Comparison of ENCODE assay signal across 8 cellular contexts in genomic region chr17:45144199-45145034, GRCh38. TPM values are rescaled to one million over a fixed set of nuclear protein-coding genes. Genes with fewer than 3 reads are reported as not detected.
DNase-seq lines count a peak whose midpoint lies in the region; ATAC-seq, FAIRE-seq and TF ChIP-seq lines count a peak whose summit lies in the region.

No MANE protein-coding gene starts in this region.

- peak overlapping the region; percentile 81 for H4K8ac ChIP-seq in H1 (ENCODE audit: extremely low read depth, insufficient read depth, low read length)

- peak overlapping the region; percentile 81 for H3K4me2 ChIP-seq in H1 (ENCODE audit: insufficient read depth in 1 of 2, low read depth in 2 of 2, low read length in 2 of 2)

- H3K23me2 ChIP-seq in H1 (ENCODE audit: low read depth, low read length), result peaks cover 16% of the 10 kb centered on the region; the same call in 1 of the 2 replicates

- H2BK5ac ChIP-seq in H1 (ENCODE audit: low read depth, low read length), result peak overlapping the region; percentile 47; the same call in 1 of the 2 replicates

- TF ChIP-seq RAD21 in H1 (IDR thresholded peaks at IDR 0.05 in 1 of 2, conservative IDR thresholded peaks at IDR 0.05 in 1 of 2; ENCODE audit: low read depth in 2 of 2, low read length in 2 of 2), result no peak

- no peak overlapping the region; a peak in 1 of 7 replicates for H3K9ac ChIP-seq in H1 (replicated peaks in 1 of 4; ENCODE audit: extremely low read depth in 1 of 4, low read depth in 3 of 4, low read length in 3 of 4)

- H3K14ac ChIP-seq in H1 (ENCODE audit: insufficient read length), result no peak overlapping the region

- FAIRE-seq in H1 (lab: Jason Lieb, UNC), result no peak

- 25% methylated on average over 28 of the region's 71 CpGs; no CpG with 5 or more reads in 1 of the 2 experiments for WGBS in H1 (ENCODE audit: extremely low coverage in 1 of 2, insufficient coverage in 1 of 2, insufficient read length in 1 of 2, insufficient replicate concordance in 2 of 2, low coverage in 1 of 2, low lambda C conversion rate in 2 of 2, missing lambda C conversion rate in 1 of 2), 2 experiments

- no peak overlapping the region for H2AFZ ChIP-seq in H1 (ENCODE audit: low read length)

- no peaks in the 10 kb centered on the region for H3K27me3 ChIP-seq in MG63
- H3K27me3 ChIP-seq in H1 (replicated peaks in 1 of 4; ENCODE audit: control insufficient read depth in 3 of 4, extremely low read depth in 1 of 4, insufficient read depth in 3 of 4, low read length in 3 of 4), result no peaks in the 10 kb centered on the region
- H3K27me3 ChIP-seq in muscle layer of duodenum (ENCODE audit: low read depth, low read length), result no peaks in the 10 kb centered on the region

- H3K4me3 ChIP-seq in MG63 (peak overlapping the region; percentile 29), H1 (ENCODE audit: extremely low read depth in 1 of 4, insufficient read depth in 2 of 4, low read depth in 3 of 4, low read length in 4 of 4) (peak overlapping the region; percentile 34 to 69 (median 52)), muscle layer of duodenum (ENCODE audit: low read depth in 1 of 2, low read length in 2 of 2) (peak overlapping the region; percentile 46 to 66)

- H4K5ac ChIP-seq in H1 (ENCODE audit: insufficient read length, low read depth, low read length), result peak overlapping the region; percentile 55

- H3K4ac ChIP-seq in H1 (replicated peaks; ENCODE audit: insufficient read length, low read depth, low read length), result peak overlapping the region; percentile 41

- H3K4me1 ChIP-seq in H1 (replicated peaks in 1 of 4; ENCODE audit: control insufficient read depth in 3 of 4, insufficient read depth in 4 of 4, low read length in 3 of 4) (peaks cover 3 to 23% (median 19%) of the 10 kb centered on the region in 4 experiments), muscle layer of duodenum (ENCODE audit: control insufficient read depth in 1 of 2, insufficient read depth in 2 of 2, low read length in 2 of 2) (peaks cover 5 to 34% of the 10 kb centered on the region in 2 donors)

- H3K36me3 ChIP-seq in MG63, result no peaks in the 10 kb centered on the region
- H3K36me3 ChIP-seq in H1 (ENCODE audit: control insufficient read depth in 2 of 4, insufficient read depth in 4 of 4, low read length in 3 of 4), result no peaks in the 10 kb centered on the region
- H3K36me3 ChIP-seq in muscle layer of duodenum (ENCODE audit: control insufficient read depth in 1 of 2, insufficient read depth in 2 of 2, low read length in 2 of 2), result peaks cover 0 to 4% of the 10 kb centered on the region in 2 donors

- no peak overlapping the region for H2BK120ac ChIP-seq in H1 (replicated peaks; ENCODE audit: low read depth, low read length)

- no peak overlapping the region for H2BK12ac ChIP-seq in H1 (ENCODE audit: low read depth, low read length)

- no peaks in the 10 kb centered on the region for H3K79me1 ChIP-seq in H1 (ENCODE audit: low read depth, low read length)

- peak overlapping the region; percentile 99; the same call in 1 of the 2 replicates for H2AK5ac ChIP-seq in H1 (ENCODE audit: low read depth, low read length)

- peak in 1 of 2 experiments; percentile 34; a peak in 1 of 3 replicates for TF ChIP-seq POLR2A in H1 (IDR thresholded peaks at IDR 0.05; ENCODE audit: control extremely low read depth in 1 of 2, low read depth in 2 of 2, low read length in 2 of 2)

- peak; percentile 44 for DNase-seq in AG08395 (ENCODE audit: low spot score)
- no peak for DNase-seq in MG63
- peak in 1 of 2 experiments; percentile 83 for DNase-seq in H1 (ENCODE audit: low read depth in 1 of 2, low spot score in 2 of 2)
- no peak for DNase-seq in iPS-NIHi11 (ENCODE audit: low spot score)
- no peak for DNase-seq in HPDE6-E6E7 (ENCODE audit: extremely low spot score)

- CTCF ChIA-PET in H1 (lab: Charles Lee; ENCODE audit: partially characterized antibody), result interaction anchor here (0.5 to 9.4 kb wide), 10 partner anchors 10 to 848 kb away, joined by 3 to 187 read pairs (median 4); partner anchors contain the start of gene ACBD4

- H2BK15ac ChIP-seq in H1 (ENCODE audit: low read length), result peak overlapping the region; percentile 95; the same call in 1 of the 2 replicates

- peaks cover 0 to under 1% of the 10 kb centered on the region in 2 experiments; a peak in 1 of 4 replicates for H3K79me2 ChIP-seq in H1 (ENCODE audit: control insufficient read depth in 1 of 2, insufficient read depth in 2 of 2, low read length in 2 of 2)

- POLR2A ChIA-PET in H1 (lab: Charles Lee; ENCODE audit: partially characterized antibody), result interaction anchor here (1.5 to 20.3 kb wide), 3 partner anchors 9 to 23 kb away, joined by 4 to 1076 read pairs (median 185); partner anchors contain the start of genes ACBD4, HEXIM2 and PLCD3

- H4K20me1 ChIP-seq in H1 (replicated peaks in 1 of 2; ENCODE audit: control insufficient read depth in 1 of 2, insufficient read depth in 2 of 2, low read length in 2 of 2), result no peaks in the 10 kb centered on the region

- peak overlapping the region; percentile 10 for H3K56ac ChIP-seq in H1 (replicated peaks; ENCODE audit: insufficient read length, low read depth, low read length)

- no peak for TF ChIP-seq CTCF in H1 (IDR thresholded peaks at IDR 0.05; ENCODE audit: control extremely low read depth in 1 of 3, insufficient read depth in 1 of 3, low read depth in 1 of 3, low read length in 3 of 3)

- no peak overlapping the region for H3K27ac ChIP-seq in H1 (ENCODE audit: low read depth, low read length)
- H3K27ac ChIP-seq in muscle layer of duodenum (ENCODE audit: low read length), result peak overlapping the region; percentile 82

- peak overlapping the region; percentile 61 for H4K91ac ChIP-seq in H1 (replicated peaks; ENCODE audit: insufficient read length, low read length)

- ATAC-seq in GM19455 (IDR thresholded peaks at IDR 0.05; ENCODE audit: unreplicated experiment) (no peak), HG03139 (IDR thresholded peaks at IDR 0.05; ENCODE audit: unreplicated experiment) (no peak)

- no peaks in the 10 kb centered on the region for H3K9me3 ChIP-seq in MG63
- no peaks in the 10 kb centered on the region for H3K9me3 ChIP-seq in H1 (ENCODE audit: insufficient read depth in 2 of 2, low read depth in 1 of 2, low read length in 1 of 2)
- no peaks in the 10 kb centered on the region for H3K9me3 ChIP-seq in muscle layer of duodenum (ENCODE audit: control insufficient read depth in 1 of 2, low read length in 2 of 2)

- TF ChIP-seq EP300 in H1 (IDR thresholded peaks at IDR 0.05; ENCODE audit: borderline replicate concordance in 1 of 2, low read depth in 2 of 2, low read length in 2 of 2), result no peak

- H2BK20ac ChIP-seq in H1 (ENCODE audit: low read length), result no peak overlapping the region

- H3K23ac ChIP-seq in H1 (ENCODE audit: insufficient read length), result no peak overlapping the region

- H3K18ac ChIP-seq in H1 (ENCODE audit: extremely low read depth, low read length), result peak overlapping the region; percentile 78

RNA-seq across cellular contexts. Expression of gene HEXIM1, which starts 3.9 kb away (rescaled TPM):
- 20.3 and 20.8 TPM in 2 replicates for total RNA-seq in MG63 (2014; rRNA removed; shearing (Covaris generic); ENCODE audit: low replicate concordance)
- total RNA-seq in H1 (2021; fragmentation: NEBNext Ultra II Directional; extraction: Animal tissue kit (Norgen Biotek cat#: 25700)), result 36.9 and 38.3 TPM in 2 replicates
- polyA plus RNA-seq in H1 (2011; rRNA removed), result 9.1 and 11.1 TPM in 2 replicates
- 14.0 TPM for polyA plus RNA-seq in H1 (2011; cell fraction: cytosol; rRNA removed)
- polyA plus RNA-seq in H1 (2011; cell fraction: nucleus; rRNA removed), result 10.2 TPM
- polyA plus RNA-seq in H1 (2012, experiment 1 of 2), result 16.8 to 21.8 TPM (median 20.6 TPM) in 4 replicates
- 7.1 TPM for polyA plus RNA-seq in H1 (2012, experiment 2 of 2)
- 18.9 TPM for polyA plus RNA-seq in H1 (2013, experiment 1 of 2)
- polyA plus RNA-seq in H1 (2013, experiment 2 of 2), result 18.6 TPM
- 2.5 and 3.5 TPM in 2 replicates for polyA minus RNA-seq in H1 (2011; rRNA and poly(A)+ RNA removed)
- polyA minus RNA-seq in H1 (2011; cell fraction: cytosol; rRNA and poly(A)+ RNA removed), result 6.5 TPM
- 7.7 TPM for polyA minus RNA-seq in H1 (2011; cell fraction: nucleus; rRNA and poly(A)+ RNA removed)

RNA-seq across cellular contexts. Expression of gene ACBD4, which starts 8.9 kb away (rescaled TPM):
- 2.7 and 5.0 TPM in 2 replicates for total RNA-seq in MG63 (2014; rRNA removed; shearing (Covaris generic); ENCODE audit: low replicate concordance)
- 9.3 and 10.7 TPM in 2 replicates for total RNA-seq in H1 (2021; fragmentation: NEBNext Ultra II Directional; extraction: Animal tissue kit (Norgen Biotek cat#: 25700))
- 7.3 and 14.2 TPM in 2 replicates for polyA plus RNA-seq in H1 (2011; rRNA removed)
- polyA plus RNA-seq in H1 (2011; cell fraction: cytosol; rRNA removed), result 15.5 TPM
- 47.3 TPM for polyA plus RNA-seq in H1 (2011; cell fraction: nucleus; rRNA removed)
- 10.5 to 14.1 TPM (median 12.7 TPM) in 4 replicates for polyA plus RNA-seq in H1 (2012, experiment 1 of 2)
- polyA plus RNA-seq in H1 (2012, experiment 2 of 2), result 9.2 TPM
- polyA plus RNA-seq in H1 (2013, experiment 1 of 2), result 9.3 TPM
- 7.3 TPM for polyA plus RNA-seq in H1 (2013, experiment 2 of 2)
- 7.1 and 7.7 TPM in 2 replicates for polyA minus RNA-seq in H1 (2011; rRNA and poly(A)+ RNA removed)
- polyA minus RNA-seq in H1 (2011; cell fraction: cytosol; rRNA and poly(A)+ RNA removed), result 8.5 TPM
- 18.7 TPM for polyA minus RNA-seq in H1 (2011; cell fraction: nucleus; rRNA and poly(A)+ RNA removed)

RNA-seq across cellular contexts. Expression of gene PLCD3, which starts 12.1 kb away (rescaled TPM):
- total RNA-seq in MG63 (2014; rRNA removed; shearing (Covaris generic); ENCODE audit: low replicate concordance), result 9.4 and 13.3 TPM in 2 replicates
- 42.7 and 48.1 TPM in 2 replicates for total RNA-seq in H1 (2021; fragmentation: NEBNext Ultra II Directional; extraction: Animal tissue kit (Norgen Biotek cat#: 25700))
- polyA plus RNA-seq in H1 (2011; rRNA removed), result 26.5 and 32.3 TPM in 2 replicates
- polyA plus RNA-seq in H1 (2011; cell fraction: cytosol; rRNA removed), result 24.7 TPM
- 28.3 TPM for polyA plus RNA-seq in H1 (2011; cell fraction: nucleus; rRNA removed)
- polyA plus RNA-seq in H1 (2012, experiment 1 of 2), result 21.6 to 33.0 TPM (median 28.2 TPM) in 4 replicates
- 27.8 TPM for polyA plus RNA-seq in H1 (2012, experiment 2 of 2)
- polyA plus RNA-seq in H1 (2013, experiment 1 of 2), result 20.4 TPM
- 20.7 TPM for polyA plus RNA-seq in H1 (2013, experiment 2 of 2)
- 16.3 and 24.8 TPM in 2 replicates for polyA minus RNA-seq in H1 (2011; rRNA and poly(A)+ RNA removed)
- 18.3 TPM for polyA minus RNA-seq in H1 (2011; cell fraction: cytosol; rRNA and poly(A)+ RNA removed)
- 25.1 TPM for polyA minus RNA-seq in H1 (2011; cell fraction: nucleus; rRNA and poly(A)+ RNA removed)

RNA-seq across cellular contexts. Expression of gene HEXIM2, which starts 17.3 kb away (rescaled TPM):
- total RNA-seq in MG63 (2014; rRNA removed; shearing (Covaris generic); ENCODE audit: low replicate concordance), result 20.6 and 34.3 TPM in 2 replicates
- 13.2 and 13.9 TPM in 2 replicates for total RNA-seq in H1 (2021; fragmentation: NEBNext Ultra II Directional; extraction: Animal tissue kit (Norgen Biotek cat#: 25700))
- polyA plus RNA-seq in H1 (2011; rRNA removed), result 7.5 and 10.6 TPM in 2 replicates
- polyA plus RNA-seq in H1 (2011; cell fraction: cytosol; rRNA removed), result 11.8 TPM
- polyA plus RNA-seq in H1 (2011; cell fraction: nucleus; rRNA removed), result 9.0 TPM
- polyA plus RNA-seq in H1 (2012, experiment 1 of 2), result 7.8 to 13.6 TPM (median 12.5 TPM) in 4 replicates
- polyA plus RNA-seq in H1 (2012, experiment 2 of 2), result 13.0 TPM
- polyA plus RNA-seq in H1 (2013, experiment 1 of 2), result 4.2 TPM
- polyA plus RNA-seq in H1 (2013, experiment 2 of 2), result 4.1 TPM
- 5.9 and 6.0 TPM in 2 replicates for polyA minus RNA-seq in H1 (2011; rRNA and poly(A)+ RNA removed)
- polyA minus RNA-seq in H1 (2011; cell fraction: cytosol; rRNA and poly(A)+ RNA removed), result 5.0 TPM
- polyA minus RNA-seq in H1 (2011; cell fraction: nucleus; rRNA and poly(A)+ RNA removed), result 5.5 TPM
